ENCODE assay signal across 9 cellular contexts in the genomic region with DNA sequence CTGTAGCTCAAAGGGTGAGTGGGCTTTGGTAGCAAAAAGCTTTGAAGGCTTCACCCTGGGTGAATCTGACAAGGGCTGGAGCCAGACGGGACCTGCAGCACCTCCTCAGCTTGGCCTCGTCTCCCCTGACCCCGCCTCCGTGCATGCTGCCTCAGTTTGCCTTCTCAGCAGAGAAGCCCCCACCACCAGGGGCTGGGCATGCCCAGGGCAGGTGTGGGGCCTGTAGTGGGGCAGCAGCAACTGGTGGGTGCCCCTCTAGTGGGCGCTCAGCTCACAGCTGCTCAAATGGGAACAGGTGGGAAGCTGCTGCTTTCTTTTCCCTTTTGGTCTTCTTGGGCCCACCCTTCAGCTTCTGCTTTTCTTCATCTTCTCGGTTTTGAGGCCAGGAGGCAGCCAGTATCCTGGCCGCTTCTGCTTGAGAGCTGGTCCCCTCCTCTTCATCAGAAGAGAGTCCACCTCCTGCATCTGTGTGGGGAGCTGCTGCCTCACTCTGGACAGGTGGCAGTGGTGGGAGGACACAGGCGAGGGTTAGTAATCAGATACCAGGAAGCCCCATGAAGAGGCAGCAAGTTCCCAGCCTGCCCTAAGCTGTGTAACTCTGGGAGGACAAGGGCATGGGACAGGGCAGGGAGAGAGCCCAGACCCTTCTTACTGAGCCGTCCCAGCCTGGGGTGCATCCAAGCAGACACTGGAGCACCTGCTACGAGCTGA. TPM values are rescaled to one million over a fixed set of nuclear protein-coding genes. Genes with fewer than 3 reads are reported as not detected.
DNase-seq lines count a peak whose midpoint lies in the region; ATAC-seq, FAIRE-seq and TF ChIP-seq lines count a peak whose summit lies in the region.
"Had no signal": no experiment of that assay in that cellular context is flagged by ENCODE, and none has a peak within 500 bp of the region (broad histone marks: within the 10 kb centered on the region; RNA-seq: fewer than 3 reads in every experiment).

No MANE protein-coding gene starts in this region.

- H3K4ac ChIP-seq in mesendoderm (ENCODE audit: low read depth, low read length), result no peak overlapping the region

- ATAC-seq in HG03280 (IDR thresholded peaks at IDR 0.05; ENCODE audit: unreplicated experiment) (no peak), HG03565 (IDR thresholded peaks at IDR 0.05; ENCODE audit: unreplicated experiment) (no peak)

- H3K27me3 ChIP-seq in astrocyte (ENCODE audit: insufficient read depth, low read length), result no peaks in the 10 kb centered on the region
- H3K27me3 ChIP-seq in mesendoderm (ENCODE audit: insufficient read depth, low read length, poor library complexity), result no peaks in the 10 kb centered on the region
- H3K27me3 ChIP-seq in transverse colon, result no peaks in the 10 kb centered on the region
- H3K27me3 ChIP-seq: ovary had no signal

- DNase-seq in activated naive CD4-positive, alpha-beta T cell treated with anti-CD3 and anti-CD28 coated beads for 36 hours, result no peak
- DNase-seq in activated naive CD4-positive, alpha-beta T cell (lab: John Stamatoyannopoulos, UW), result no peak
- DNase-seq in astrocyte (ENCODE audit: low read depth), result no peak
- no peak for DNase-seq in mesendoderm
- no peak for DNase-seq in transverse colon
- DNase-seq in Calu3, result no peak

- H3K9me3 ChIP-seq in astrocyte (ENCODE audit: insufficient read depth, low read depth, low read length) (no peaks in the 10 kb centered on the region), transverse colon (no peaks in the 10 kb centered on the region)
- H3K9me3 ChIP-seq: ovary had no signal

- intact Hi-C loops in activated naive CD4-positive, alpha-beta T cell treated with anti-CD3 and anti-CD28 coated beads for 36 hours (cut with micrococcal nuclease), result loop anchor here (2.0 kb wide), 1 partner anchor 287 kb away; no protein-coding TSS in a partner anchor
- intact Hi-C loops in transverse colon (cut with DNase I; ENCODE audit: low total_unique reads), result no loop called here
- intact Hi-C loops in Calu3 (cut with micrococcal nuclease; ENCODE audit: unreplicated experiment), result loop anchor here (2.0 kb wide), 1 partner anchor 33 kb away; a partner anchor contains a TSS

- H3K36me3 Mint-ChIP-seq in activated naive CD4-positive, alpha-beta T cell treated with anti-CD3 and anti-CD28 coated beads for 36 hours (ENCODE audit: low read depth), result peaks cover 16% of the 10 kb centered on the region
- H3K36me3 Mint-ChIP-seq in astrocyte (ENCODE audit: low read depth, unreplicated experiment), result peaks cover 25% of the 10 kb centered on the region
- peaks cover 53% of the 10 kb centered on the region for H3K36me3 Mint-ChIP-seq in Calu3 (ENCODE audit: insufficient read depth, unreplicated experiment)

- no TSS peak for BruUV-seq in Calu3 (replicated peaks; lab: Mats Ljungman, UMichigan)

- CTCF ChIA-PET in activated naive CD4-positive, alpha-beta T cell treated with anti-CD3 and anti-CD28 coated beads for 36 hours (lab: Charles Lee), result interaction anchor here (0.9 to 1.3 kb wide), 1 partner anchor 249 kb away, joined by 6 to 7 read pairs; no protein-coding TSS in a partner anchor
- CTCF ChIA-PET in Calu3 (lab: Charles Lee), result interaction anchor here (2.0 kb wide), 1 partner anchor 250 kb away, joined by 8 read pairs; no protein-coding TSS in a partner anchor

- no peaks in the 10 kb centered on the region for H3K79me2 ChIP-seq in astrocyte (ENCODE audit: insufficient read depth, low read length)
- no peaks in the 10 kb centered on the region for H3K79me2 ChIP-seq in mesendoderm (ENCODE audit: control insufficient read depth, insufficient read depth, low read length)

- no peak overlapping the region for H3K4me3 Mint-ChIP-seq in activated naive CD4-positive, alpha-beta T cell treated with anti-CD3 and anti-CD28 coated beads for 36 hours
- no peak overlapping the region for H3K4me3 Mint-ChIP-seq in astrocyte (ENCODE audit: unreplicated experiment)
- no peak overlapping the region for H3K4me3 Mint-ChIP-seq in Calu3 (ENCODE audit: low read depth, unreplicated experiment)

- H3K36me3 ChIP-seq in astrocyte (ENCODE audit: insufficient read depth, low read length) (peaks cover 11% of the 10 kb centered on the region), mesendoderm (ENCODE audit: control insufficient read depth, insufficient read depth, low read length) (peaks cover 3% of the 10 kb centered on the region), transverse colon (peaks cover 0 to 17% (median 6%) of the 10 kb centered on the region in 4 donors)
- H3K36me3 ChIP-seq: ovary had no signal

- no peaks in the 10 kb centered on the region for H3K9me3 Mint-ChIP-seq in activated naive CD4-positive, alpha-beta T cell treated with anti-CD3 and anti-CD28 coated beads for 36 hours
- H3K9me3 Mint-ChIP-seq in astrocyte (ENCODE audit: unreplicated experiment), result no peaks in the 10 kb centered on the region
- H3K9me3 Mint-ChIP-seq in Calu3 (ENCODE audit: low read depth, unreplicated experiment), result no peaks in the 10 kb centered on the region

- H3K4me3 ChIP-seq in astrocyte (ENCODE audit: insufficient read depth, low read depth, low read length) (no peak overlapping the region), mesendoderm (ENCODE audit: low read length) (no peak overlapping the region), transverse colon (no peak overlapping the region)
- H3K4me3 ChIP-seq: ovary had no signal

- no peak overlapping the region for H2BK15ac ChIP-seq in mesendoderm (replicated peaks; ENCODE audit: low read depth)

- peaks cover 43% of the 10 kb centered on the region for H3K4me1 Mint-ChIP-seq in activated naive CD4-positive, alpha-beta T cell treated with anti-CD3 and anti-CD28 coated beads for 36 hours (ENCODE audit: low read depth)
- H3K4me1 Mint-ChIP-seq in astrocyte (ENCODE audit: low read depth, unreplicated experiment) (peaks cover 43% of the 10 kb centered on the region), Calu3 (ENCODE audit: low read depth, unreplicated experiment) (peaks cover 17% of the 10 kb centered on the region)

- no peak overlapping the region for H4K8ac ChIP-seq in mesendoderm (ENCODE audit: low read depth, low read length)

- H3K27ac ChIP-seq in astrocyte (ENCODE audit: low read depth, low read length) (peak overlapping the region; percentile 100), mesendoderm (ENCODE audit: low read depth, low read length) (peak overlapping the region; percentile 6), transverse colon (peak overlapping the region; percentile 82 to 91 (median 89))

- no peaks in the 10 kb centered on the region for H3K79me1 ChIP-seq in mesendoderm (ENCODE audit: low read length)

- no peak for TF ChIP-seq POLR2A in transverse colon (IDR thresholded peaks at IDR 0.05)

- no peak overlapping the region for H2BK5ac ChIP-seq in mesendoderm (ENCODE audit: low read length)

- peak overlapping the region; percentile 81 for H3K4me2 ChIP-seq in astrocyte (ENCODE audit: low read length)
- H3K4me2 ChIP-seq in mesendoderm (ENCODE audit: low read length), result no peak overlapping the region

- no peak for FAIRE-seq in astrocyte (lab: Jason Lieb, UNC)

- in situ Hi-C loops in transverse colon (cut with MboI; ENCODE audit: low pct_ligation_motif_present in 1 of 4, low pct_unique_long_range_greater_than_20kb in 1 of 4, low sequenced_read_pairs in 3 of 4), result no loop called here

- H2AFZ ChIP-seq in astrocyte (ENCODE audit: low read depth, low read length), result no peak overlapping the region

- peaks cover 3% of the 10 kb centered on the region for H4K20me1 ChIP-seq in astrocyte (ENCODE audit: insufficient read depth, low read length)

- H3K18ac ChIP-seq in mesendoderm (ENCODE audit: low read length), result no peak overlapping the region

- peak overlapping the region; percentile 50 for H3K27ac Mint-ChIP-seq in activated naive CD4-positive, alpha-beta T cell treated with anti-CD3 and anti-CD28 coated beads for 36 hours
- peak overlapping the region; percentile 100 for H3K27ac Mint-ChIP-seq in astrocyte (ENCODE audit: unreplicated experiment)
- no peak overlapping the region for H3K27ac Mint-ChIP-seq in Calu3 (ENCODE audit: unreplicated experiment)

- no peak overlapping the region for H2AK5ac ChIP-seq in mesendoderm (ENCODE audit: low read length)

- H3K23ac ChIP-seq in mesendoderm (ENCODE audit: low read length), result no peak overlapping the region

- H3K9ac ChIP-seq in astrocyte (ENCODE audit: low read length) (peak overlapping the region; percentile 91), mesendoderm (ENCODE audit: low read length) (no peak overlapping the region)

- H3K56ac ChIP-seq in mesendoderm (ENCODE audit: low read length), result no peak overlapping the region

- no peaks in the 10 kb centered on the region for H3K27me3 Mint-ChIP-seq in activated naive CD4-positive, alpha-beta T cell treated with anti-CD3 and anti-CD28 coated beads for 36 hours (ENCODE audit: low read depth)
- H3K27me3 Mint-ChIP-seq in astrocyte (ENCODE audit: low read depth, unreplicated experiment) (no peaks in the 10 kb centered on the region), Calu3 (ENCODE audit: unreplicated experiment) (no peaks in the 10 kb centered on the region)

- TF ChIP-seq EP300 in transverse colon (IDR thresholded peaks at IDR 0.05; ENCODE audit: low read depth), result no peak

- H2BK120ac ChIP-seq in mesendoderm (ENCODE audit: low read depth, low read length), result no peak overlapping the region

- WGBS in mesendoderm (ENCODE audit: extremely low coverage, insufficient coverage, low lambda C conversion rate), result no CpG with 5 or more reads among the region's 10 CpGs
- WGBS in transverse colon (ENCODE audit: low coverage in 1 of 2), 2 donors, result 82% methylated on average over 4 of the region's 10 CpGs; no CpG with 5 or more reads in 1 of the 2 donors

- H4K5ac ChIP-seq in mesendoderm (ENCODE audit: low read length), result no peak overlapping the region

- H3K4me1 ChIP-seq in astrocyte (ENCODE audit: insufficient read depth, low read length), result peaks cover 30% of the 10 kb centered on the region
- H3K4me1 ChIP-seq in mesendoderm (ENCODE audit: control insufficient read depth, low read depth, low read length), result peaks cover 4% of the 10 kb centered on the region
- peaks cover 3 to 42% (median 28%) of the 10 kb centered on the region in 4 donors for H3K4me1 ChIP-seq in transverse colon

- no peak for TF ChIP-seq CTCF in astrocyte (IDR thresholded peaks at IDR 0.05; ENCODE audit: insufficient read depth, low read depth, low read length)
- no peak for TF ChIP-seq CTCF in transverse colon (IDR thresholded peaks at IDR 0.05)
- no peak for TF ChIP-seq CTCF in Calu3 (IDR thresholded peaks at IDR 0.05; ENCODE audit: unreplicated experiment)

RNA-seq across cellular contexts. Expression of a gene that starts 21.0 kb away (rescaled TPM):
- 10 to 100 TPM; 18.3 to 19.8 TPM for total RNA-seq in activated naive CD4-positive, alpha-beta T cell treated with anti-CD3 and anti-CD28 coated beads for 36 hours
- total RNA-seq in astrocyte (76.7 and 79.2 TPM in 2 replicates), transverse colon (100 to 1,000 TPM in 1 of 4 donors, 10 to 100 TPM in 3; 30.8 to 128 (median 48.5) TPM), Calu3 (2022) (56.2 and 57.0 TPM in 2 replicates)
- polyA plus RNA-seq in mesendoderm (2013, experiment 1 of 2), result 29.4 TPM
- polyA plus RNA-seq in mesendoderm (2013, experiment 2 of 2), result 28.9 TPM

RNA-seq across cellular contexts. Expression of a gene that starts 21.2 kb away (rescaled TPM):
- 10 to 100 TPM; 16.2 to 17.9 TPM for total RNA-seq in activated naive CD4-positive, alpha-beta T cell treated with anti-CD3 and anti-CD28 coated beads for 36 hours
- total RNA-seq in astrocyte (10.3 TPM in 2 replicates), transverse colon (10 to 100 TPM in 2 of 4 donors, 1 to 10 TPM in 1, under 1 TPM in 1; 0.80 to 22.1 (median 13.5) TPM), Calu3 (2022) (14.3 and 16.7 TPM in 2 replicates)
- polyA plus RNA-seq in mesendoderm (2013, experiment 1 of 2), result 21.8 TPM
- polyA plus RNA-seq in mesendoderm (2013, experiment 2 of 2), result 21.7 TPM

RNA-seq across cellular contexts. Expression of a gene that starts 32.6 kb away (rescaled TPM):
- total RNA-seq in activated naive CD4-positive, alpha-beta T cell treated with anti-CD3 and anti-CD28 coated beads for 36 hours, result 10 to 100 TPM; 39.0 to 39.8 TPM
- 28.2 and 33.6 TPM in 2 replicates for total RNA-seq in astrocyte
- polyA plus RNA-seq in mesendoderm (2013, experiment 1 of 2), result 12.8 TPM
- polyA plus RNA-seq in mesendoderm (2013, experiment 2 of 2), result 12.3 TPM
- 100 to 1,000 TPM in 1 of 4 donors, 10 to 100 TPM in 3; 30.7 to 287 (median 46.6) TPM for total RNA-seq in transverse colon
- total RNA-seq in Calu3 (2022), result 23.8 and 24.3 TPM in 2 replicates

RNA-seq across cellular contexts. Expression of a gene that starts 32.8 kb away (rescaled TPM):
- total RNA-seq in activated naive CD4-positive, alpha-beta T cell treated with anti-CD3 and anti-CD28 coated beads for 36 hours, result 10 to 100 TPM; 26.1 to 26.2 TPM
- total RNA-seq in astrocyte, result 8.4 and 9.5 TPM in 2 replicates
- polyA plus RNA-seq in mesendoderm (2013, experiment 1 of 2), result 50.3 TPM
- 49.8 TPM for polyA plus RNA-seq in mesendoderm (2013, experiment 2 of 2)
- 1 to 10 TPM; 5.6 to 9.6 (median 8.0) TPM for total RNA-seq in transverse colon
- 16.7 and 17.7 TPM in 2 replicates for total RNA-seq in Calu3 (2022)

Comparison
In these comparisons a context has a peak if more than half of its experiments do, and no peak if none do; other contexts are left out.
1. H3K27ac ChIP-seq: peak in every context shown above with its lines; median percentile 100 in astrocyte; 89 in transverse colon; 6 in mesendoderm.